In genomic region chr7:144004703-144005102, GRCh38 we compare ENCODE assay signal across 37 cellular contexts. TPM values are rescaled to one million over a fixed set of nuclear protein-coding genes. Genes with fewer than 3 reads are reported as not detected.
"Had no signal": no experiment of that assay in that cellular context is flagged by ENCODE, and none has a peak within 500 bp of the region (broad histone marks: within the 10 kb centered on the region; RNA-seq: fewer than 3 reads in every experiment).

No MANE protein-coding gene starts in this region.

- FAIRE-seq: astrocyte, TTC549 had no signal

- DNase-seq: activated B cell treated with CpG ODN at 0.5 μM for 24 hours; activated CD4-positive, alpha-beta memory T cell treated with anti-CD3 and anti-CD28 coated beads for 36 hours; activated CD4-positive, alpha-beta T cell treated with anti-CD3 and anti-CD28 coated beads for 4 hours; activated CD4-positive, alpha-beta T cell treated with anti-CD3 and anti-CD28 coated beads, Interleukin-2, amount 10 ng/mL, durations not matched to agents 24 days and 14 days; activated CD4-positive, alpha-beta T cell treated with anti-CD3 and anti-CD28 coated beads, Interleukin-2, amount 50 U/mL, for 1 hour; activated CD4-positive, alpha-beta T cell treated with anti-CD3 and anti-CD28 coated beads, Interleukin-2, amount 50 U/mL, for 4 hours; activated CD4-positive, CD25-positive, alpha-beta regulatory T cell treated with anti-CD3 and anti-CD28 coated beads, Interleukin-2, amount 50 U/mL, for 72 hours; activated CD8-positive, alpha-beta memory T cell treated with anti-CD3 and anti-CD28 coated beads, Interleukin-2, amount 50 U/mL, for 4 hours; activated CD8-positive, alpha-beta T cell treated with anti-CD3 and anti-CD28 coated beads for 36 hours; activated effector memory CD4-positive, alpha-beta T cell treated with anti-CD3 and anti-CD28 coated beads, Interleukin-2, amount 50 U/mL, for 16 hours; activated gamma-delta T cell treated with Interleukin-2 at 50 U/mL for 16 hours; activated naive CD4-positive, alpha-beta T cell; activated naive CD4-positive, alpha-beta T cell treated with anti-CD3 and anti-CD28 coated beads for 36 hours; activated naive CD4-positive, alpha-beta T cell treated with anti-CD3 and anti-CD28 coated beads, Interleukin-2, amount 50 U/mL, for 16 hours; activated naive CD8-positive, alpha-beta T cell treated with anti-CD3 and anti-CD28 coated beads for 36 hours; activated T-cell treated with anti-CD3 and anti-CD28 coated beads for 4 hours; activated T-cell treated with anti-CD3 and anti-CD28 coated beads, Interleukin-2, amount 50 U/mL, for 1 hour; activated T-cell treated with anti-CD3 and anti-CD28 coated beads, Interleukin-2, amount 50 U/mL, for 4 hours; activated T-cell treated with anti-CD3 and anti-CD28 coated beads, Interleukin-2, amount 50 U/mL, for 72 hours; amniotic stem cell; aorta; body of pancreas; brain microvascular endothelial cell; central memory CD4-positive, alpha-beta T cell; T-helper 2 cell; T-helper 9 cell had no signal

- H3K27ac ChIP-seq: adrenal gland, body of pancreas, brain microvascular endothelial cell, breast epithelium, VCaP had no signal

- H3K36me3 ChIP-seq: adrenal gland, brain microvascular endothelial cell, breast epithelium had no signal

- H3K9me3 ChIP-seq: adrenal gland, body of pancreas had no signal

- H3K27me3 ChIP-seq: adrenal gland, body of pancreas, brain microvascular endothelial cell, breast epithelium had no signal

- H3K4me1 ChIP-seq: adrenal gland, body of pancreas, breast epithelium had no signal

- H3K4me3 ChIP-seq: adrenal gland, body of pancreas, breast epithelium had no signal

- ATAC-seq: activated CD8-positive, alpha-beta T cell treated with anti-CD3 and anti-CD28 coated beads for 36 hours; activated naive CD4-positive, alpha-beta T cell treated with anti-CD3 and anti-CD28 coated beads, Interleukin-2, amount 50 U/mL, for 72 hours; activated T-cell treated with anti-CD3 and anti-CD28 coated beads, Interleukin-2, amount 50 U/mL, for 4 hours; activated T-cell treated with anti-CD3 and anti-CD28 coated beads, Interleukin-2, amount 50 U/mL, for 72 hours; activated T-helper 17 cell treated with anti-CD3 and anti-CD28 coated beads, Interleukin-2, amount 50 U/mL, for 72 hours; body of pancreas had no signal

RNA-seq across cellular contexts. Expression of gene OR6B1, which starts 4.6 kb away (rescaled TPM):
- total RNA-seq: activated B cell treated with CpG ODN at 0.5 μM for 24 hours; activated CD4-positive, alpha-beta memory T cell treated with anti-CD3 and anti-CD28 coated beads for 36 hours; activated CD4-positive, alpha-beta T cell treated with anti-CD3 and anti-CD28 coated beads, Interleukin-2, amount 10 ng/mL, durations not matched to agents 24 days and 14 days; activated CD8-positive, alpha-beta memory T cell treated with anti-CD3 and anti-CD28 coated beads for 36 hours; activated CD8-positive, alpha-beta T cell treated with anti-CD3 and anti-CD28 coated beads for 36 hours; activated naive CD4-positive, alpha-beta T cell treated with anti-CD3 and anti-CD28 coated beads for 36 hours; activated naive CD4-positive, alpha-beta T cell treated with anti-CD3 and anti-CD28 coated beads, Interleukin-2, amount 50 U/mL, for 72 hours; activated naive CD8-positive, alpha-beta T cell treated with anti-CD3 and anti-CD28 coated beads for 36 hours; activated T-cell treated with anti-CD3 and anti-CD28 coated beads, Interleukin-2, amount 50 U/mL, for 4 hours; activated T-cell treated with anti-CD3 and anti-CD28 coated beads, Interleukin-2, amount 50 U/mL, for 72 hours; activated T-helper 1 cell treated with anti-CD3 and anti-CD28 coated beads, Interleukin-12 subunit alpha, Interleukin-12 subunit beta, Interleukin-2, Interleukin-4 antibody, amounts not matched to agents 30 ng/mL and 10 ng/mL and 1 ng/mL, durations not matched to agents 14 hours and 24 hours and 36 hours; activated T-helper 17 cell treated with anti-CD3 and anti-CD28 coated beads, Interleukin-2, amount 50 U/mL, for 72 hours; adrenal gland; aorta; astrocyte; body of pancreas; breast epithelium; cardiac septum; cerebellum had no signal
- polyA plus RNA-seq: aorta had no signal

RNA-seq across cellular contexts. Expression of gene OR2A5, which starts 44.0 kb away (rescaled TPM):
- total RNA-seq: activated B cell treated with CpG ODN at 0.5 μM for 24 hours; activated CD4-positive, alpha-beta memory T cell treated with anti-CD3 and anti-CD28 coated beads for 36 hours; activated CD4-positive, alpha-beta T cell treated with anti-CD3 and anti-CD28 coated beads, Interleukin-2, amount 10 ng/mL, durations not matched to agents 24 days and 14 days; activated CD8-positive, alpha-beta memory T cell treated with anti-CD3 and anti-CD28 coated beads for 36 hours; activated CD8-positive, alpha-beta T cell treated with anti-CD3 and anti-CD28 coated beads for 36 hours; activated naive CD4-positive, alpha-beta T cell treated with anti-CD3 and anti-CD28 coated beads for 36 hours; activated naive CD4-positive, alpha-beta T cell treated with anti-CD3 and anti-CD28 coated beads, Interleukin-2, amount 50 U/mL, for 72 hours; activated naive CD8-positive, alpha-beta T cell treated with anti-CD3 and anti-CD28 coated beads for 36 hours; activated T-cell treated with anti-CD3 and anti-CD28 coated beads, Interleukin-2, amount 50 U/mL, for 4 hours; activated T-cell treated with anti-CD3 and anti-CD28 coated beads, Interleukin-2, amount 50 U/mL, for 72 hours; activated T-helper 1 cell treated with anti-CD3 and anti-CD28 coated beads, Interleukin-12 subunit alpha, Interleukin-12 subunit beta, Interleukin-2, Interleukin-4 antibody, amounts not matched to agents 30 ng/mL and 10 ng/mL and 1 ng/mL, durations not matched to agents 14 hours and 24 hours and 36 hours; activated T-helper 17 cell treated with anti-CD3 and anti-CD28 coated beads, Interleukin-2, amount 50 U/mL, for 72 hours; aorta; astrocyte; body of pancreas; breast epithelium; cardiac septum; cerebellum had no signal
- polyA plus RNA-seq: adrenal gland, aorta had no signal

RNA-seq across cellular contexts. Expression of gene OR2F1, which starts 50.1 kb away (rescaled TPM):
- total RNA-seq: activated B cell treated with CpG ODN at 0.5 μM for 24 hours; activated CD4-positive, alpha-beta memory T cell treated with anti-CD3 and anti-CD28 coated beads for 36 hours; activated CD4-positive, alpha-beta T cell treated with anti-CD3 and anti-CD28 coated beads, Interleukin-2, amount 10 ng/mL, durations not matched to agents 24 days and 14 days; activated CD8-positive, alpha-beta memory T cell treated with anti-CD3 and anti-CD28 coated beads for 36 hours; activated CD8-positive, alpha-beta T cell treated with anti-CD3 and anti-CD28 coated beads for 36 hours; activated naive CD4-positive, alpha-beta T cell treated with anti-CD3 and anti-CD28 coated beads for 36 hours; activated naive CD4-positive, alpha-beta T cell treated with anti-CD3 and anti-CD28 coated beads, Interleukin-2, amount 50 U/mL, for 72 hours; activated naive CD8-positive, alpha-beta T cell treated with anti-CD3 and anti-CD28 coated beads for 36 hours; activated T-cell treated with anti-CD3 and anti-CD28 coated beads, Interleukin-2, amount 50 U/mL, for 4 hours; activated T-cell treated with anti-CD3 and anti-CD28 coated beads, Interleukin-2, amount 50 U/mL, for 72 hours; activated T-helper 1 cell treated with anti-CD3 and anti-CD28 coated beads, Interleukin-12 subunit alpha, Interleukin-12 subunit beta, Interleukin-2, Interleukin-4 antibody, amounts not matched to agents 30 ng/mL and 10 ng/mL and 1 ng/mL, durations not matched to agents 14 hours and 24 hours and 36 hours; activated T-helper 17 cell treated with anti-CD3 and anti-CD28 coated beads, Interleukin-2, amount 50 U/mL, for 72 hours; adrenal gland; aorta; astrocyte; body of pancreas; cardiac septum had no signal
- polyA plus RNA-seq: adrenal gland, aorta had no signal
